ENCODE assay signal across 1 cellular context in genomic region chr18:9447334-9447733, GRCh38.
TF ChIP-seq lines count a peak whose summit lies in the region.

No MANE protein-coding gene starts in this region.

TF ChIP-seq in K562, 482 proteins besides CTCF, POLR2A, EP300 and RAD21 (continued from another document):
- peak; percentile 93 for TF ChIP-seq ZNF280A (IDR thresholded peaks at IDR 0.05; ENCODE audit: low read depth, partially characterized antibody)
- no peak for TF ChIP-seq SREBF2 (CRISPR knock-in tag; IDR thresholded peaks at IDR 0.05)
- TF ChIP-seq KAT8 (IDR thresholded peaks at IDR 0.05; ENCODE audit: low read depth): no peak
- TF ChIP-seq ZNF561 (CRISPR knock-in tag; conservative IDR thresholded peaks at IDR 0.05): peak; percentile 75; the same call in 1 of the 2 replicates
- no peak for TF ChIP-seq TAF15 (IDR thresholded peaks at IDR 0.05; ENCODE audit: low read depth, low read length)
- TF ChIP-seq CBX3 (IDR thresholded peaks at IDR 0.05; ENCODE audit: borderline replicate concordance in 1 of 2, low read length in 2 of 2): peak in 1 of 2 experiments; percentile 90; a peak in 2 of 3 replicates
- peak; percentile 83 for TF ChIP-seq TRIM28 (IDR thresholded peaks at IDR 0.05)
- TF ChIP-seq CBX1 (IDR thresholded peaks at IDR 0.05; ENCODE audit: low read depth): 0 out of 2 replicates have a peak, but pooled peaks have one; percentile 56
- TF ChIP-seq E2F4 (CRISPR knock-in tag; IDR thresholded peaks at IDR 0.05; ENCODE audit: low read depth): no peak
